Comparison of ENCODE assay signal across 8 cellular contexts in the genomic region with DNA sequence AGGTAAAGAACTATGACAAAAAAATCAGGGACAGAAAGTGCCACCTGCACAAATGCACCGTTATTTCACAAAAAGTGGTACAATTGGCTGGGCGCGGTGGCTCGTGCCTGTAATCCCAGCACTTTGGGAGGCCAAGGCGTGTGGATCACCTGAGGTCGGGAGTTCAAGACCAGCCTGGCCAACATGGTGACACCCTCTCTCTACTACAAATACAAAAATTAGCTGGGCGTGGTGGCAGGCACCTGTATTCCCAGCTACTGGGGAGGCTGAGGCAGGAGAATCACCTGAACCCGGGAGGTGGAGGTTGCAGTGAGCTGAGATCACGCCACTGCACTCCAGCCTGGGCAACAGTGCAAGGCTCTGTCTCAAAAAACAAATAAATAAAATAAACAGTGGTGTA. TPM values are rescaled to one million over a fixed set of nuclear protein-coding genes. Genes with fewer than 3 reads are reported as not detected.
DNase-seq lines count a peak whose midpoint lies in the region; ATAC-seq and TF ChIP-seq lines count a peak whose summit lies in the region.
"Not testable (repeated sequence)": the region's sequence is repeated elsewhere in the genome, so short reads cannot be mapped to it uniquely, and the experiment has no call there.

No MANE protein-coding gene starts in this region.

- H3K9me2 ChIP-seq in OCI-LY1 (ENCODE audit: low read depth, low read length), result not testable (repeated sequence)

- H3K9me3 ChIP-seq in BLaER1; OCI-LY1 (ENCODE audit: low read length); right lobe of liver; neutrophil: not testable (repeated sequence)

- not testable (repeated sequence) for H3K4me3 Mint-ChIP-seq in activated CD4-positive, alpha-beta T cell treated with anti-CD3 and anti-CD28 coated beads, Interleukin-2, amount 10 ng/mL, durations not matched to agents 7 days and 5 days; activated naive CD4-positive, alpha-beta T cell treated with anti-CD3 and anti-CD28 coated beads, Interleukin-2, amount 10 ng/mL, durations not matched to agents 7 days and 5 days; chondrocyte (ENCODE audit: unreplicated experiment)
- H3K4me3 Mint-ChIP-seq in stimulated activated naive CD8-positive, alpha-beta T cell treated with anti-CD3 and anti-CD28 coated beads, Interleukin-15, amount 100 ng/mL, for 72 hours, result peak overlapping the region in 1 of 2 donors; percentile 6

- peaks cover 28% of the 10 kb centered on the region for H4K20me1 ChIP-seq in BLaER1
- H4K20me1 ChIP-seq in OCI-LY1 (ENCODE audit: insufficient read depth, low read length), result not testable (repeated sequence)

- H3K27me3 ChIP-seq in BLaER1; OCI-LY1 (ENCODE audit: insufficient read depth, low read length); right lobe of liver; neutrophil: not testable (repeated sequence)

- intact Hi-C loops in right lobe of liver (cut with DNase I), result not testable (repeated sequence)

- H3K4me3 ChIP-seq in BLaER1; OCI-LY1 (ENCODE audit: low read depth, low read length, poor library complexity, severe bottlenecking); right lobe of liver; neutrophil (ENCODE audit: low read depth in 1 of 2, low read length in 1 of 2): not testable (repeated sequence)

- ATAC-seq in right lobe of liver; stimulated activated naive CD8-positive, alpha-beta T cell treated with anti-CD3 and anti-CD28 coated beads, Interleukin-15, amount 100 ng/mL, for 72 hours: not testable (repeated sequence)

- CTCF ChIA-PET in activated CD4-positive, alpha-beta T cell treated with anti-CD3 and anti-CD28 coated beads, Interleukin-2, amount 10 ng/mL, durations not matched to agents 7 days and 5 days (lab: Charles Lee); activated naive CD4-positive, alpha-beta T cell treated with anti-CD3 and anti-CD28 coated beads, Interleukin-2, amount 10 ng/mL, durations not matched to agents 7 days and 5 days (lab: Charles Lee): not testable (repeated sequence)

- H2AFZ ChIP-seq in OCI-LY1 (ENCODE audit: low read length), result not testable (repeated sequence)

- not testable (repeated sequence) for H3K9me3 Mint-ChIP-seq in activated CD4-positive, alpha-beta T cell treated with anti-CD3 and anti-CD28 coated beads, Interleukin-2, amount 10 ng/mL, durations not matched to agents 7 days and 5 days; activated naive CD4-positive, alpha-beta T cell treated with anti-CD3 and anti-CD28 coated beads, Interleukin-2, amount 10 ng/mL, durations not matched to agents 7 days and 5 days; chondrocyte (ENCODE audit: low read depth); stimulated activated naive CD8-positive, alpha-beta T cell treated with anti-CD3 and anti-CD28 coated beads, Interleukin-15, amount 100 ng/mL, for 72 hours

- not testable (repeated sequence) for H3K36me3 ChIP-seq in BLaER1; OCI-LY1 (ENCODE audit: insufficient read depth, low read length); right lobe of liver; neutrophil

- DNase-seq in activated CD4-positive, alpha-beta T cell treated with anti-CD3 and anti-CD28 coated beads, Interleukin-2, amount 10 ng/mL, durations not matched to agents 7 days and 5 days; activated naive CD4-positive, alpha-beta T cell treated with anti-CD3 and anti-CD28 coated beads, Interleukin-2, amount 10 ng/mL, durations not matched to agents 7 days and 5 days; right lobe of liver; stimulated activated naive CD8-positive, alpha-beta T cell treated with anti-CD3 and anti-CD28 coated beads, Interleukin-15, amount 100 ng/mL, for 72 hours: not testable (repeated sequence)
- DNase-seq in chondrocyte (ENCODE audit: low spot score), result peak; percentile 20

- POLR2A ChIA-PET in activated CD4-positive, alpha-beta T cell treated with anti-CD3 and anti-CD28 coated beads, Interleukin-2, amount 10 ng/mL, durations not matched to agents 7 days and 5 days (lab: Charles Lee), result not testable (repeated sequence)

- H3K79me2 ChIP-seq in OCI-LY1 (ENCODE audit: insufficient read depth, low read length), result peaks cover 21% of the 10 kb centered on the region

- H3K27me3 Mint-ChIP-seq in activated CD4-positive, alpha-beta T cell treated with anti-CD3 and anti-CD28 coated beads, Interleukin-2, amount 10 ng/mL, durations not matched to agents 7 days and 5 days; activated naive CD4-positive, alpha-beta T cell treated with anti-CD3 and anti-CD28 coated beads, Interleukin-2, amount 10 ng/mL, durations not matched to agents 7 days and 5 days; chondrocyte (ENCODE audit: low read depth); stimulated activated naive CD8-positive, alpha-beta T cell treated with anti-CD3 and anti-CD28 coated beads, Interleukin-15, amount 100 ng/mL, for 72 hours: not testable (repeated sequence)

- peaks cover 62% of the 10 kb centered on the region for H3K4me1 Mint-ChIP-seq in activated CD4-positive, alpha-beta T cell treated with anti-CD3 and anti-CD28 coated beads, Interleukin-2, amount 10 ng/mL, durations not matched to agents 7 days and 5 days
- peaks cover 65% of the 10 kb centered on the region for H3K4me1 Mint-ChIP-seq in activated naive CD4-positive, alpha-beta T cell treated with anti-CD3 and anti-CD28 coated beads, Interleukin-2, amount 10 ng/mL, durations not matched to agents 7 days and 5 days
- H3K4me1 Mint-ChIP-seq in chondrocyte (ENCODE audit: low read depth), result peaks cover 54% of the 10 kb centered on the region
- H3K4me1 Mint-ChIP-seq in stimulated activated naive CD8-positive, alpha-beta T cell treated with anti-CD3 and anti-CD28 coated beads, Interleukin-15, amount 100 ng/mL, for 72 hours, result peaks cover 55% of the 10 kb centered on the region

- peaks cover 14% of the 10 kb centered on the region for H3K36me3 Mint-ChIP-seq in activated CD4-positive, alpha-beta T cell treated with anti-CD3 and anti-CD28 coated beads, Interleukin-2, amount 10 ng/mL, durations not matched to agents 7 days and 5 days (ENCODE audit: low read depth)
- H3K36me3 Mint-ChIP-seq in activated naive CD4-positive, alpha-beta T cell treated with anti-CD3 and anti-CD28 coated beads, Interleukin-2, amount 10 ng/mL, durations not matched to agents 7 days and 5 days, result peaks cover 16% of the 10 kb centered on the region
- not testable (repeated sequence) for H3K36me3 Mint-ChIP-seq in chondrocyte (ENCODE audit: low read depth)

- H3K27ac ChIP-seq in BLaER1 (peak overlapping the region; percentile 96), OCI-LY1 (ENCODE audit: low read depth, low read length, poor library complexity, severe bottlenecking) (peak overlapping the region; percentile 97), right lobe of liver (peak overlapping the region; percentile 90 to 100 (median 97)), neutrophil (peak overlapping the region; percentile 94)

- 0 out of 2 replicates have a peak overlapping the region, but pooled peaks have one; percentile 49 for H3K9ac ChIP-seq in BLaER1
- not testable (repeated sequence) for H3K9ac ChIP-seq in OCI-LY1 (ENCODE audit: low read length)

- H3K4me2 ChIP-seq in BLaER1, result peak overlapping the region; percentile 75
- not testable (repeated sequence) for H3K4me2 ChIP-seq in OCI-LY1 (ENCODE audit: low read length)

- H3K27ac Mint-ChIP-seq in activated CD4-positive, alpha-beta T cell treated with anti-CD3 and anti-CD28 coated beads, Interleukin-2, amount 10 ng/mL, durations not matched to agents 7 days and 5 days, result peak overlapping the region; percentile 77
- peak overlapping the region; percentile 88 for H3K27ac Mint-ChIP-seq in activated naive CD4-positive, alpha-beta T cell treated with anti-CD3 and anti-CD28 coated beads, Interleukin-2, amount 10 ng/mL, durations not matched to agents 7 days and 5 days
- peak overlapping the region; percentile 97 for H3K27ac Mint-ChIP-seq in chondrocyte (ENCODE audit: unreplicated experiment)
- H3K27ac Mint-ChIP-seq in stimulated activated naive CD8-positive, alpha-beta T cell treated with anti-CD3 and anti-CD28 coated beads, Interleukin-15, amount 100 ng/mL, for 72 hours, result peak overlapping the region; percentile 99 to 100

- not testable (repeated sequence) for H3F3A ChIP-seq in OCI-LY1 (ENCODE audit: insufficient read depth, low read length)

- WGBS in right lobe of liver (ENCODE audit: insufficient coverage, low coverage, low lambda C conversion rate, missing lambda C conversion rate), result 78% methylated on average over 7 of the region's 9 CpGs

- not testable (repeated sequence) for TF ChIP-seq CTCF in OCI-LY1 (IDR thresholded peaks at IDR 0.05; ENCODE audit: low read length); chondrocyte (IDR thresholded peaks at IDR 0.05); right lobe of liver (IDR thresholded peaks at IDR 0.05); neutrophil (IDR thresholded peaks at IDR 0.05)

- H3K4me1 ChIP-seq in BLaER1 (peaks cover 81% of the 10 kb centered on the region), OCI-LY1 (ENCODE audit: insufficient read depth, low read length, severe bottlenecking) (peaks cover 52% of the 10 kb centered on the region), right lobe of liver (peaks cover 0 to 50% (median 20%) of the 10 kb centered on the region in 4 donors), neutrophil (ENCODE audit: control insufficient read depth in 1 of 2, insufficient read depth in 1 of 2, low read depth in 1 of 2, low read length in 1 of 2) (peaks cover 53 to 59% of the 10 kb centered on the region in 2 experiments)

- TF ChIP-seq POLR2A in right lobe of liver (IDR thresholded peaks at IDR 0.05), result not testable (repeated sequence)

RNA-seq across cellular contexts. Expression of gene MAP1LC3B, which starts 2.2 kb away (rescaled TPM):
- 10 to 100 TPM; 50.5 to 55.4 TPM for total RNA-seq in activated CD4-positive, alpha-beta T cell treated with anti-CD3 and anti-CD28 coated beads, Interleukin-2, amount 10 ng/mL, durations not matched to agents 7 days and 5 days
- total RNA-seq in chondrocyte (139 to 189 TPM (median 186 TPM) in 3 replicates), right lobe of liver (10 to 100 TPM; 16.5 to 48.8 (median 25.6) TPM)

RNA-seq across cellular contexts. Expression of gene FBXO31, which starts 6.3 kb away (rescaled TPM):
- total RNA-seq in activated CD4-positive, alpha-beta T cell treated with anti-CD3 and anti-CD28 coated beads, Interleukin-2, amount 10 ng/mL, durations not matched to agents 7 days and 5 days, result 10 to 100 TPM; 27.4 to 30.6 TPM
- total RNA-seq in chondrocyte (30.3 to 37.2 TPM (median 30.6 TPM) in 3 replicates), right lobe of liver (10 to 100 TPM; 20.6 to 56.9 (median 31.1) TPM)
